Comparison of ENCODE assay signal across 1 cellular context in genomic region chr13:95115525-95115924, GRCh38.
TF ChIP-seq lines count a peak whose summit lies in the region.

No MANE protein-coding gene starts in this region.

TF ChIP-seq in GM23338, 12 proteins besides CTCF, POLR2A, EP300 and RAD21 (continued from another document):
- TF ChIP-seq, protein P1, sequence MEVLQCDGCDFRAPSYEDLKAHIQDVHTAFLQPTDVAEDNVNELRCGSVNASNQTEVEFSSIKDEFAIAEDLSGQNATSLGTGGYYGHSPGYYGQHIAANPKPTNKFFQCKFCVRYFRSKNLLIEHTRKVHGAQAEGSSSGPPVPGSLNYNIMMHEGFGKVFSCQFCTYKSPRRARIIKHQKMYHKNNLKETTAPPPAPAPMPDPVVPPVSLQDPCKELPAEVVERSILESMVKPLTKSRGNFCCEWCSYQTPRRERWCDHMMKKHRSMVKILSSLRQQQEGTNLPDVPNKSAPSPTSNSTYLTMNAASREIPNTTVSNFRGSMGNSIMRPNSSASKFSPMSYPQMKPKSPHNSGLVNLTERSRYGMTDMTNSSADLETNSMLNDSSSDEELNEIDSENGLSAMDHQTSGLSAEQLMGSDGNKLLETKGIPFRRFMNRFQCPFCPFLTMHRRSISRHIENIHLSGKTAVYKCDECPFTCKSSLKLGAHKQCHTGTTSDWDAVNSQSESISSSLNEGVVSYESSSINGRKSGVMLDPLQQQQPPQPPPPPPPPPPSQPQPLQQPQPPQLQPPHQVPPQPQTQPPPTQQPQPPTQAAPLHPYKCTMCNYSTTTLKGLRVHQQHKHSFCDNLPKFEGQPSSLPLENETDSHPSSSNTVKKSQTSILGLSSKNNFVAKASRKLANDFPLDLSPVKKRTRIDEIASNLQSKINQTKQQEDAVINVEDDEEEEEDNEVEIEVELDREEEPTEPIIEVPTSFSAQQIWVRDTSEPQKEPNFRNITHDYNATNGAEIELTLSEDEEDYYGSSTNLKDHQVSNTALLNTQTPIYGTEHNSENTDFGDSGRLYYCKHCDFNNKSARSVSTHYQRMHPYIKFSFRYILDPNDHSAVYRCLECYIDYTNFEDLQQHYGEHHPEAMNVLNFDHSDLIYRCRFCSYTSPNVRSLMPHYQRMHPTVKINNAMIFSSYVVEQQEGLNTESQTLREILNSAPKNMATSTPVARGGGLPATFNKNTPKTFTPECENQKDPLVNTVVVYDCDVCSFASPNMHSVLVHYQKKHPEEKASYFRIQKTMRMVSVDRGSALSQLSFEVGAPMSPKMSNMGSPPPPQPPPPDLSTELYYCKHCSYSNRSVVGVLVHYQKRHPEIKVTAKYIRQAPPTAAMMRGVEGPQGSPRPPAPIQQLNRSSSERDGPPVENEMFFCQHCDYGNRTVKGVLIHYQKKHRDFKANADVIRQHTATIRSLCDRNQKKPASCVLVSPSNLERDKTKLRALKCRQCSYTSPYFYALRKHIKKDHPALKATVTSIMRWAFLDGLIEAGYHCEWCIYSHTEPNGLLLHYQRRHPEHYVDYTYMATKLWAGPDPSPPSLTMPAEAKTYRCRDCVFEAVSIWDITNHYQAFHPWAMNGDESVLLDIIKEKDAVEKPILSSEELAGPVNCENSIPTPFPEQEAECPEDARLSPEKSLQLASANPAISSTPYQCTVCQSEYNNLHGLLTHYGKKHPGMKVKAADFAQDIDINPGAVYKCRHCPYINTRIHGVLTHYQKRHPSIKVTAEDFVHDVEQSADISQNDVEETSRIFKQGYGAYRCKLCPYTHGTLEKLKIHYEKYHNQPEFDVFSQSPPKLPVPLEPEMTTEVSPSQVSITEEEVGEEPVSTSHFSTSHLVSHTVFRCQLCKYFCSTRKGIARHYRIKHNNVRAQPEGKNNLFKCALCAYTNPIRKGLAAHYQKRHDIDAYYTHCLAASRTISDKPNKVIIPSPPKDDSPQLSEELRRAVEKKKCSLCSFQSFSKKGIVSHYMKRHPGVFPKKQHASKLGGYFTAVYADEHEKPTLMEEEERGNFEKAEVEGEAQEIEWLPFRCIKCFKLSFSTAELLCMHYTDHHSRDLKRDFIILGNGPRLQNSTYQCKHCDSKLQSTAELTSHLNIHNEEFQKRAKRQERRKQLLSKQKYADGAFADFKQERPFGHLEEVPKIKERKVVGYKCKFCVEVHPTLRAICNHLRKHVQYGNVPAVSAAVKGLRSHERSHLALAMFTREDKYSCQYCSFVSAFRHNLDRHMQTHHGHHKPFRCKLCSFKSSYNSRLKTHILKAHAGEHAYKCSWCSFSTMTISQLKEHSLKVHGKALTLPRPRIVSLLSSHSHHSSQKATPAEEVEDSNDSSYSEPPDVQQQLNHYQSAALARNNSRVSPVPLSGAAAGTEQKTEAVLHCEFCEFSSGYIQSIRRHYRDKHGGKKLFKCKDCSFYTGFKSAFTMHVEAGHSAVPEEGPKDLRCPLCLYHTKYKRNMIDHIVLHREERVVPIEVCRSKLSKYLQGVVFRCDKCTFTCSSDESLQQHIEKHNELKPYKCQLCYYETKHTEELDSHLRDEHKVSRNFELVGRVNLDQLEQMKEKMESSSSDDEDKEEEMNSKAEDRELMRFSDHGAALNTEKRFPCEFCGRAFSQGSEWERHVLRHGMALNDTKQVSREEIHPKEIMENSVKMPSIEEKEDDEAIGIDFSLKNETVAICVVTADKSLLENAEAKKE (CRISPR knock-in tag; IDR thresholded peaks at IDR 0.05) = no peak
- TF ChIP-seq REST (IDR thresholded peaks at IDR 0.05; ENCODE audit: unreplicated experiment) = no peak
- TF ChIP-seq EZH2 (IDR thresholded peaks at IDR 0.05; ENCODE audit: low read depth, unreplicated experiment) = no peak
- no peak for TF ChIP-seq EZH2phosphoT487 (IDR thresholded peaks at IDR 0.05; ENCODE audit: unreplicated experiment)
- no peak for TF ChIP-seq STAT1 (IDR thresholded peaks at IDR 0.05; ENCODE audit: unreplicated experiment)
- no peak for TF ChIP-seq ETS1 (IDR thresholded peaks at IDR 0.05)
- TF ChIP-seq POLR2AphosphoS5 (IDR thresholded peaks at IDR 0.05; ENCODE audit: low read depth) = no peak
- TF ChIP-seq JUNB (IDR thresholded peaks at IDR 0.05; ENCODE audit: unreplicated experiment) = no peak
- TF ChIP-seq ZNF114 (CRISPR knock-in tag; IDR thresholded peaks at IDR 0.05) = no peak
- no peak for TF ChIP-seq NANOG (IDR thresholded peaks at IDR 0.05; ENCODE audit: borderline replicate concordance)
- no peak for TF ChIP-seq CREB1 (CRISPR knock-in tag; IDR thresholded peaks at IDR 0.05; ENCODE audit: low read depth)
